ENCODE assay signal across 9 cellular contexts in genomic region chr12:42492267-42492666, GRCh38.
"Had no signal": no experiment of that assay in that cellular context is flagged by ENCODE, and none has a peak within 500 bp of the region (broad histone marks: within the 10 kb centered on the region; RNA-seq: fewer than 3 reads in every experiment).

No MANE protein-coding gene starts in this region.

- H3K27ac ChIP-seq: GM23248, HL-60 had no signal

- H2AFZ ChIP-seq: GM23248 had no signal

- H3K36me3 ChIP-seq: HAP-1 had no signal

- H3K9ac ChIP-seq: GM23248 had no signal

- DNase-seq: GM23248, GOT3, H7, KG1 had no signal

- H3K4me3 ChIP-seq: GM23248, HAP-1, K562 had no signal

- H3K9me3 ChIP-seq: HAP-1 had no signal

- ATAC-seq: HCT116, HepG2, K562 had no signal
